In genomic region chr9:86741311-86742215, GRCh38 we compare ENCODE assay signal across 14 cellular contexts.
A peak's percentile ranks its signal among the peaks of the same experiment; 100 is the strongest.
DNase-seq lines count a peak whose midpoint lies in the region; ATAC-seq, FAIRE-seq and TF ChIP-seq lines count a peak whose summit lies in the region.
"Had no signal": no experiment of that assay in that cellular context is flagged by ENCODE, and none has a peak within 500 bp of the region (broad histone marks: within the 10 kb centered on the region; RNA-seq: fewer than 3 reads in every experiment).

No MANE protein-coding gene starts in this region.

- H3F3A ChIP-seq in smooth muscle cell (ENCODE audit: low read depth), result no peaks in the 10 kb centered on the region

- no peak for FAIRE-seq in GM12892 (lab: Jason Lieb, UNC)

- 44% methylated on average over 8 of the region's 8 CpGs for WGBS in right cardiac atrium
- WGBS in smooth muscle cell (ENCODE audit: low lambda C conversion rate), result 44% methylated on average over 8 of the region's 8 CpGs

- TF ChIP-seq CTCF in brain microvascular endothelial cell (IDR thresholded peaks at IDR 0.05; ENCODE audit: low read depth, low read length, missing control alignments), result no peak
- TF ChIP-seq CTCF in smooth muscle cell (IDR thresholded peaks at IDR 0.05; ENCODE audit: borderline replicate concordance, insufficient read depth, poor library complexity, severe bottlenecking), result no peak

- peak; percentile 92 to 94 for ATAC-seq in right cardiac atrium
- ATAC-seq: T-cell had no signal

- in situ Hi-C loops in brain microvascular endothelial cell (cut with HindIII; ENCODE audit: low pct_ligation_motif_present, low sequenced_read_pairs), result no loop called here
- in situ Hi-C loops in KBM-7 (cut with MboI; ENCODE audit: low pct_unique_long_range_greater_than_20kb, low sequenced_read_pairs), result no loop called here

- H3K27ac ChIP-seq in brain microvascular endothelial cell, result no peak overlapping the region
- no peak overlapping the region for H3K27ac ChIP-seq in right cardiac atrium (ENCODE audit: low read length)
- peak overlapping the region; percentile 68 for H3K27ac ChIP-seq in smooth muscle cell (ENCODE audit: low read depth)
- H3K27ac ChIP-seq: KMS-11 had no signal

- no peaks in the 10 kb centered on the region for H4K20me1 ChIP-seq in smooth muscle cell (ENCODE audit: low read depth)

- no peaks in the 10 kb centered on the region for H3K9me3 ChIP-seq in right cardiac atrium (ENCODE audit: control insufficient read depth, low read length)
- no peaks in the 10 kb centered on the region for H3K9me3 ChIP-seq in smooth muscle cell (replicated peaks; ENCODE audit: low read depth)

- no peaks in the 10 kb centered on the region for H3K79me2 ChIP-seq in smooth muscle cell (ENCODE audit: low read depth)

- H3K36me3 ChIP-seq in brain microvascular endothelial cell (replicated peaks) (no peaks in the 10 kb centered on the region), smooth muscle cell (ENCODE audit: low read depth) (no peaks in the 10 kb centered on the region)

- intact Hi-C loops in right cardiac atrium (cut with DNase I), result no loop called here

- peak overlapping the region; percentile 5 for H2AFZ ChIP-seq in smooth muscle cell (ENCODE audit: low read depth)

- H3K27me3 ChIP-seq in brain microvascular endothelial cell (replicated peaks), result no peaks in the 10 kb centered on the region
- H3K27me3 ChIP-seq in right cardiac atrium (ENCODE audit: control insufficient read depth, insufficient read depth), result no peaks in the 10 kb centered on the region
- no peaks in the 10 kb centered on the region for H3K27me3 ChIP-seq in smooth muscle cell (ENCODE audit: low read depth)

- DNase-seq in HT1080 (ENCODE audit: low read depth) (peak; percentile 93), brain microvascular endothelial cell (peak; percentile 64), right cardiac atrium (peak in 2 of 3 donors; percentile 61 to 78), smooth muscle cell (lab: John Stamatoyannopoulos, UW; ENCODE audit: unreplicated experiment) (no peak), KBM-7 (no peak), GM12892 (ENCODE audit: insufficient read length) (no peak)
- no peak for DNase-seq in activated naive CD4-positive, alpha-beta T cell (lab: John Stamatoyannopoulos, UW)
- DNase-seq in effector CD8-positive, alpha-beta T cell (lab: John Stamatoyannopoulos, UW), result no peak
- DNase-seq: activated CD8-positive, alpha-beta memory T cell treated with anti-CD3 and anti-CD28 coated beads for 24 hours; DMS53; glutamatergic neuron; NCI-H2227 treated with DMSO at 0.1 percent for 48 hours; T-cell had no signal

- no peak for TF ChIP-seq POLR2A in GM12892 (IDR thresholded peaks at IDR 0.05; ENCODE audit: low read depth, low read length)

- H3K4me1 ChIP-seq in right cardiac atrium (ENCODE audit: control insufficient read depth, insufficient read depth, low read length) (no peaks in the 10 kb centered on the region), smooth muscle cell (ENCODE audit: low read depth) (no peaks in the 10 kb centered on the region)

- no peak overlapping the region for H3K9ac ChIP-seq in smooth muscle cell (ENCODE audit: low read depth)
- H3K9ac ChIP-seq: KMS-11 had no signal

- peak overlapping the region; percentile 48 for H3K4me2 ChIP-seq in smooth muscle cell
- H3K4me2 ChIP-seq: KMS-11 had no signal

- H3K4me3 ChIP-seq in brain microvascular endothelial cell (ENCODE audit: low read depth, low read length) (no peak overlapping the region), right cardiac atrium (ENCODE audit: low read length) (no peak overlapping the region), smooth muscle cell (no peak overlapping the region)

Comparison
In these comparisons a context has a peak if more than half of its experiments do, and no peak if none do; other contexts are left out.
1. DNase-seq: peak in HT1080 (single experiment), brain microvascular endothelial cell (single experiment) and right cardiac atrium (2 of 3); none in smooth muscle cell (single experiment), KBM-7 (single experiment), activated naive CD4-positive, alpha-beta T cell (0 of 4), GM12892 (single experiment) and effector CD8-positive, alpha-beta T cell (single experiment).